In genomic region chr17:36948717-36949460, GRCh38 we compare ENCODE assay signal across 8 cellular contexts. TPM values are rescaled to one million over a fixed set of nuclear protein-coding genes. Genes with fewer than 3 reads are reported as not detected.
DNase-seq lines count a peak whose midpoint lies in the region; ATAC-seq and TF ChIP-seq lines count a peak whose summit lies in the region.

Gene AATF (plus strand): TSS chr17:36948954. CDS start chr17:36949126, 172 bp downstream.

- H3K9me3 Mint-ChIP-seq in naive thymus-derived CD8-positive, alpha-beta T cell = peaks cover 0 to under 1% (median 0%) of the 10 kb centered on the region in 9 donors
- no peaks in the 10 kb centered on the region for H3K9me3 Mint-ChIP-seq in stimulated activated naive B cell treated with anti-CD40 and anti-IgM and Interleukin-4, amounts not matched to agents 10 μg/mL and 1 μg/mL and 100 μg/mL, for 72 hours

- peak within 1 kb of the TSS; percentile 88 to 99 (median 94) for H3K4me3 Mint-ChIP-seq in naive thymus-derived CD8-positive, alpha-beta T cell
- peak within 1 kb of the TSS; percentile 93 for H3K4me3 Mint-ChIP-seq in stimulated activated naive B cell treated with anti-CD40 and anti-IgM and Interleukin-4, amounts not matched to agents 10 μg/mL and 1 μg/mL and 100 μg/mL, for 72 hours

- H3K27ac Mint-ChIP-seq in naive thymus-derived CD8-positive, alpha-beta T cell = peak within 1 kb of the TSS; percentile 88 to 97 (median 96)
- peak within 1 kb of the TSS; percentile 98 for H3K27ac Mint-ChIP-seq in stimulated activated naive B cell treated with anti-CD40 and anti-IgM and Interleukin-4, amounts not matched to agents 10 μg/mL and 1 μg/mL and 100 μg/mL, for 72 hours

- DNase-seq in EH (ENCODE audit: low read depth) (peak; percentile 96), H4 (ENCODE audit: low spot score) (peak; percentile 96), LNCaP clone FGC (ENCODE audit: low read depth) (peak; percentile 87), RPMI8226 (peak; percentile 98), fibroblast of gingiva (ENCODE audit: low read depth) (peak; percentile 95)
- peak; percentile 88 to 94 for DNase-seq in activated T-helper 1 cell treated with anti-CD3 and anti-CD28 coated beads, Interleukin-2, amount 50 U/mL, for 16 hours (ENCODE audit: low read depth in 1 of 2, low spot score in 1 of 2)
- DNase-seq in naive thymus-derived CD8-positive, alpha-beta T cell = peak; percentile 92 to 97 (median 96)
- peak; percentile 95 for DNase-seq in stimulated activated naive B cell treated with anti-CD40 and anti-IgM and Interleukin-4, amounts not matched to agents 10 μg/mL and 1 μg/mL and 100 μg/mL, for 72 hours

- peaks cover 34 to 64% (median 57%) of the 10 kb centered on the region in 4 donors for H3K4me1 Mint-ChIP-seq in naive thymus-derived CD8-positive, alpha-beta T cell
- H3K4me1 Mint-ChIP-seq in stimulated activated naive B cell treated with anti-CD40 and anti-IgM and Interleukin-4, amounts not matched to agents 10 μg/mL and 1 μg/mL and 100 μg/mL, for 72 hours = peaks cover 32 to 50% of the 10 kb centered on the region in 2 donors

- H3K27me3 Mint-ChIP-seq in naive thymus-derived CD8-positive, alpha-beta T cell = peaks cover 14 to 37% (median 30%) of the 10 kb centered on the region in 5 donors
- peaks cover 16 to 24% of the 10 kb centered on the region in 2 donors for H3K27me3 Mint-ChIP-seq in stimulated activated naive B cell treated with anti-CD40 and anti-IgM and Interleukin-4, amounts not matched to agents 10 μg/mL and 1 μg/mL and 100 μg/mL, for 72 hours

- POLR2A ChIA-PET in naive thymus-derived CD8-positive, alpha-beta T cell (lab: Charles Lee) = interaction anchor here (0.5 to 3.5 kb wide), 10 partner anchors 10 to 467 kb away, joined by 3 to 22 read pairs (median 4); partner anchors contain the start of genes LHX1, MRM1 and ZNHIT3

- H3K4me3 ChIP-seq in LNCaP clone FGC (ENCODE audit: low read depth, low read length) = peak within 1 kb of the TSS; percentile 92

- TF ChIP-seq CTCF in LNCaP clone FGC (IDR thresholded peaks at IDR 0.05; ENCODE audit: control insufficient read depth, extremely low read depth, insufficient read depth) = no peak

- peaks cover 11 to 42% (median 17%) of the 10 kb centered on the region in 3 donors for H3K36me3 Mint-ChIP-seq in naive thymus-derived CD8-positive, alpha-beta T cell
- peaks cover 24 to 35% of the 10 kb centered on the region in 2 donors for H3K36me3 Mint-ChIP-seq in stimulated activated naive B cell treated with anti-CD40 and anti-IgM and Interleukin-4, amounts not matched to agents 10 μg/mL and 1 μg/mL and 100 μg/mL, for 72 hours

- ATAC-seq in naive thymus-derived CD8-positive, alpha-beta T cell = peak; percentile 89 to 92
- peak; percentile 97 to 98 for ATAC-seq in stimulated activated naive B cell treated with anti-CD40 and anti-IgM and Interleukin-4, amounts not matched to agents 10 μg/mL and 1 μg/mL and 100 μg/mL, for 72 hours (replicated peaks)

RNA-seq across cellular contexts. Expression of gene AATF, which starts in this region (rescaled TPM):
- total RNA-seq in H4 (2014; rRNA removed; shearing (Covaris generic)) = 45.1 and 47.1 TPM in 2 replicates
- total RNA-seq in naive thymus-derived CD8-positive, alpha-beta T cell = 10 to 100 TPM; 59.7 to 65.0 TPM
- 10 to 100 TPM; 64.2 to 89.7 (median 69.9) TPM for polyA plus RNA-seq in naive thymus-derived CD8-positive, alpha-beta T cell

Comparison
In these comparisons a context has a peak if more than half of its experiments do, and no peak if none do; other contexts are left out.
1. Peak in every context shown above with its lines: DNase-seq, ATAC-seq and H3K4me3 ChIP-seq.